25 cellular contexts compared by ENCODE assay signal in genomic region chr2:96555146-96555610, GRCh38. TPM values are rescaled to one million over a fixed set of nuclear protein-coding genes. Genes with fewer than 3 reads are reported as not detected.
A peak's percentile ranks its signal among the peaks of the same experiment; 100 is the strongest.
DNase-seq lines count a peak whose midpoint lies in the region; ATAC-seq and TF ChIP-seq lines count a peak whose summit lies in the region.
"Had no signal": no experiment of that assay in that cellular context is flagged by ENCODE, and none has a peak within 500 bp of the region (broad histone marks: within the 10 kb centered on the region; RNA-seq: fewer than 3 reads in every experiment).

No MANE protein-coding gene starts in this region.

- no TSS peak for BruUV-seq in Calu3 (replicated peaks; lab: Mats Ljungman, UMichigan)

- no peaks in the 10 kb centered on the region for H3K9me3 ChIP-seq in skeletal muscle tissue (ENCODE audit: control insufficient read depth in 3 of 3, low read length in 3 of 3)
- H3K9me3 ChIP-seq: BE2C, pancreas, tibial artery had no signal

- intact Hi-C loops in Calu3 (cut with micrococcal nuclease; ENCODE audit: unreplicated experiment) = loop anchor here (10.0 kb wide), 1 partner anchor 260 kb away; the partner anchor contains the start of gene CNNM3

- CTCF ChIA-PET in Calu3 (lab: Charles Lee) (interaction anchor here (1.4 kb wide), 1 partner anchor 24 kb away, joined by 5 read pairs; no protein-coding TSS in a partner anchor), RWPE1 (lab: Yijun Ruan, JAX) (interaction anchor here (0.6 to 1.9 kb wide), 8 partner anchors 16 to 321 kb away, joined by 3 to 21 read pairs (median 4); no protein-coding TSS in a partner anchor)

- ATAC-seq in activated T-helper 17 cell treated with anti-CD3 and anti-CD28 coated beads, Interleukin-2, amount 50 U/mL, for 72 hours (replicated peaks) = no peak

- H3K4me1 ChIP-seq in skeletal muscle tissue (ENCODE audit: control insufficient read depth in 3 of 3, insufficient read depth in 3 of 3, low read length in 3 of 3) = peaks cover 10 to 30% (median 20%) of the 10 kb centered on the region in 3 donors
- H3K4me1 ChIP-seq: BE2C, pancreas had no signal

- peak overlapping the region; percentile 39 to 73 (median 51) for H3K4me3 ChIP-seq in skeletal muscle tissue (ENCODE audit: low read length in 3 of 3)
- H3K4me3 ChIP-seq: lung, pancreas had no signal

- peak overlapping the region; percentile 12 for H3K27ac Mint-ChIP-seq in activated naive CD4-positive, alpha-beta T cell treated with anti-CD3 and anti-CD28 coated beads, Interleukin-2, amount 50 U/mL, for 24 hours
- peak overlapping the region; percentile 82 for H3K27ac Mint-ChIP-seq in Calu3 (ENCODE audit: unreplicated experiment)
- peak overlapping the region; percentile 89 for H3K27ac Mint-ChIP-seq in activated T-helper 17 cell treated with anti-CD3 and anti-CD28 coated beads, Interleukin-2, amount 50 U/mL, for 72 hours
- H3K27ac Mint-ChIP-seq: nephron progenitor cell had no signal

- no peak for TF ChIP-seq CTCF in Calu3 (IDR thresholded peaks at IDR 0.05; ENCODE audit: unreplicated experiment)
- no peak for TF ChIP-seq CTCF in RWPE1 (conservative IDR thresholded peaks at IDR 0.05; ENCODE audit: low read depth)

- H3K4me1 Mint-ChIP-seq in activated naive CD4-positive, alpha-beta T cell treated with anti-CD3 and anti-CD28 coated beads, Interleukin-2, amount 50 U/mL, for 24 hours = peaks cover 24% of the 10 kb centered on the region
- peaks cover 34% of the 10 kb centered on the region for H3K4me1 Mint-ChIP-seq in Calu3 (ENCODE audit: low read depth, unreplicated experiment)
- peaks cover 10% of the 10 kb centered on the region for H3K4me1 Mint-ChIP-seq in activated T-helper 17 cell treated with anti-CD3 and anti-CD28 coated beads, Interleukin-2, amount 50 U/mL, for 72 hours

- H3K27me3 Mint-ChIP-seq in activated naive CD4-positive, alpha-beta T cell treated with anti-CD3 and anti-CD28 coated beads, Interleukin-2, amount 50 U/mL, for 24 hours = no peaks in the 10 kb centered on the region
- H3K27me3 Mint-ChIP-seq in Calu3 (ENCODE audit: unreplicated experiment) = no peaks in the 10 kb centered on the region
- no peaks in the 10 kb centered on the region for H3K27me3 Mint-ChIP-seq in activated T-helper 17 cell treated with anti-CD3 and anti-CD28 coated beads, Interleukin-2, amount 50 U/mL, for 72 hours

- H3K4me3 Mint-ChIP-seq in activated naive CD4-positive, alpha-beta T cell treated with anti-CD3 and anti-CD28 coated beads, Interleukin-2, amount 50 U/mL, for 24 hours = no peak overlapping the region
- no peak overlapping the region for H3K4me3 Mint-ChIP-seq in Calu3 (ENCODE audit: low read depth, unreplicated experiment)
- no peak overlapping the region for H3K4me3 Mint-ChIP-seq in activated T-helper 17 cell treated with anti-CD3 and anti-CD28 coated beads, Interleukin-2, amount 50 U/mL, for 72 hours
- H3K4me3 Mint-ChIP-seq: activated CD8-positive, alpha-beta T cell treated with anti-CD3 and anti-CD28 coated beads, Interleukin-2, amount 10 ng/mL, durations not matched to agents 7 days and 5 days; nephron progenitor cell; T-helper 2 cell treated with Interferon-gamma antibody and Interleukin-4, amounts not matched to agents 5 μg/mL and 100 μg/mL, for 36 hours had no signal

- H3K27ac ChIP-seq in skeletal muscle tissue (ENCODE audit: low read depth, low read length) (peak overlapping the region; percentile 72), RWPE1 (no peak overlapping the region)
- H3K27ac ChIP-seq: pancreas had no signal

- H3K36me3 ChIP-seq in skeletal muscle tissue (ENCODE audit: control insufficient read depth in 3 of 3, insufficient read depth in 3 of 3, low read length in 3 of 3) = peaks cover 15 to 33% (median 18%) of the 10 kb centered on the region in 3 donors
- H3K36me3 ChIP-seq: BE2C, pancreas had no signal

- H3K9ac ChIP-seq in skeletal muscle tissue (ENCODE audit: low read depth in 1 of 3, low read length in 3 of 3) = peak overlapping the region; percentile 63 to 82 (median 80)

- H3K9me3 Mint-ChIP-seq in activated naive CD4-positive, alpha-beta T cell treated with anti-CD3 and anti-CD28 coated beads, Interleukin-2, amount 50 U/mL, for 24 hours = no peaks in the 10 kb centered on the region
- H3K9me3 Mint-ChIP-seq in Calu3 (ENCODE audit: low read depth, unreplicated experiment) = peaks cover 7% of the 10 kb centered on the region
- no peaks in the 10 kb centered on the region for H3K9me3 Mint-ChIP-seq in activated T-helper 17 cell treated with anti-CD3 and anti-CD28 coated beads, Interleukin-2, amount 50 U/mL, for 72 hours
- H3K9me3 Mint-ChIP-seq: nephron progenitor cell; T-helper 2 cell treated with Interferon-gamma antibody and Interleukin-4, amounts not matched to agents 5 μg/mL and 100 μg/mL, for 36 hours had no signal

- H3K36me3 Mint-ChIP-seq in activated naive CD4-positive, alpha-beta T cell treated with anti-CD3 and anti-CD28 coated beads, Interleukin-2, amount 50 U/mL, for 24 hours = no peaks in the 10 kb centered on the region
- H3K36me3 Mint-ChIP-seq in Calu3 (ENCODE audit: insufficient read depth, unreplicated experiment) = peaks cover 35% of the 10 kb centered on the region
- peaks cover 40% of the 10 kb centered on the region for H3K36me3 Mint-ChIP-seq in activated T-helper 17 cell treated with anti-CD3 and anti-CD28 coated beads, Interleukin-2, amount 50 U/mL, for 72 hours (ENCODE audit: low read depth)

- DNase-seq in activated naive CD4-positive, alpha-beta T cell treated with Interleukin-2 at 50 U/mL for 16 hours = no peak
- DNase-seq in Calu3 (no peak), NCI-H1092 (lab: John Stamatoyannopoulos, UW) (no peak), RWPE1 (ENCODE audit: low spot score) (no peak)
- DNase-seq: activated CD4-positive, CD25-positive, alpha-beta regulatory T cell treated with anti-CD3 and anti-CD28 coated beads, Interleukin-2, amount 50 U/mL, for 72 hours; activated CD8-positive, alpha-beta T cell treated with anti-CD3 and anti-CD28 coated beads, Interleukin-2, amount 10 ng/mL, durations not matched to agents 7 days and 5 days; BE2C; cortex of kidney; DMS53; effector memory CD4-positive, alpha-beta T cell; HCEC 1CT; left cardiac atrium; NCI-H2107; NCI-H345; nephron progenitor cell; SIG-M5; stimulated activated CD4-positive, alpha-beta T cell treated with anti-CD3 and anti-CD28 coated beads, Interleukin-1b, Interleukin-23, amount 100 ng/mL, for 48 hours; tibial artery had no signal

- POLR2A ChIA-PET in RWPE1 (lab: Yijun Ruan, JAX; ENCODE audit: low non-redundant PET) = no interaction called here

- H3K27me3 ChIP-seq in skeletal muscle tissue (ENCODE audit: control insufficient read depth in 3 of 3, insufficient read depth in 3 of 3, low read length in 3 of 3) = no peaks in the 10 kb centered on the region
- H3K27me3 ChIP-seq: BE2C, pancreas, tibial artery had no signal

RNA-seq across cellular contexts. Expression of gene ARID5A, which starts 18.6 kb away (rescaled TPM):
- 9.3 and 11.7 TPM in 2 replicates for total RNA-seq in Calu3 (2022)
- 100 to 1,000 TPM; 181 to 252 TPM for total RNA-seq in activated T-helper 17 cell treated with anti-CD3 and anti-CD28 coated beads, Interleukin-2, amount 50 U/mL, for 72 hours
- 9.9 TPM for total RNA-seq in skeletal muscle tissue

RNA-seq across cellular contexts. Expression of gene NEURL3, which starts 50.0 kb away (rescaled TPM):
- total RNA-seq in Calu3 (2022) = 18.5 and 19.7 TPM in 2 replicates
- 1 to 10 TPM in 1 of 2 donors, under 1 TPM in 1; 0.91 to 3.4 TPM for total RNA-seq in activated T-helper 17 cell treated with anti-CD3 and anti-CD28 coated beads, Interleukin-2, amount 50 U/mL, for 72 hours
- not detected for total RNA-seq in skeletal muscle tissue
- total RNA-seq: activated CD8-positive, alpha-beta T cell treated with anti-CD3 and anti-CD28 coated beads, Interleukin-2, amount 10 ng/mL, durations not matched to agents 7 days and 5 days; LHCN-M2 had no signal

Comparison
In these comparisons a context has a peak if more than half of its experiments do, and no peak if none do; other contexts are left out.
1. H3K27ac Mint-ChIP-seq: peak in every context shown above with its lines; median percentile 89 in activated T-helper 17 cell treated with anti-CD3 and anti-CD28 coated beads, Interleukin-2, amount 50 U/mL, for 72 hours; 82 in Calu3; 12 in activated naive CD4-positive, alpha-beta T cell treated with anti-CD3 and anti-CD28 coated beads, Interleukin-2, amount 50 U/mL, for 24 hours.
2. RNA of gene ARID5A, which starts 18.6 kb away (total RNA-seq): 181 to 252 TPM in activated T-helper 17 cell treated with anti-CD3 and anti-CD28 coated beads, Interleukin-2, amount 50 U/mL, for 72 hours; 9.9 TPM in skeletal muscle tissue (single experiment) and 9.3 to 11.7 TPM in Calu3; every median in the first group is over 10 times any median in the second.